Comparison of ENCODE assay signal across 9 cellular contexts in the genomic region with DNA sequence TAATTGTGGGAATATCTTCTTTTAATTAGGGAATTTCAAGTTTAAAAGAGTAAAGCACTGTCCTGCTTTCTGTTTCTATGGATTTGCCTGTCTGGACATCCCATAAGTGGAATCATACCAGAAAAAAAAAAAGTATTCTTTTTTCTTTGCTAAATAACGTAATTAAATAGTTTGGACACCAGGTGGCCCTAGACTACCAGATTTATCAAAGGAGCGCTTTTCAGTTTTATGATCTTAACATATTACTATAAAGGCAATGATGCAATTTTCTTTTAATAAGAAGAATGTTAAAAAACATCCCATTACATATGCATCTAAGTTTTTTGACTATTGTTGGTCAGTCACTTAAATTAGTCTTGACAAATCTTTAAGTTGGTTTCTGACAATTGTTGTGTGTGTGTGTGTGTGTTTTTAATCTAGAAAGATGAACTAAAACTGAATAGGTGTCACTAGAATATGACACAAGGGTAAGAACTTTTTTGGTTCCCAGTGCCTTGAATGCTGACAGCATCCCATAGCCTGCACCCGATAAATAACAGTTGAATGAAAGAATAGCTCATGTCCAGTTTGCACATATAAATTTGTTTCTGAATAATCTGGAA. TPM values are rescaled to one million over a fixed set of nuclear protein-coding genes. Genes with fewer than 3 reads are reported as not detected.
DNase-seq lines count a peak whose midpoint lies in the region; ATAC-seq and TF ChIP-seq lines count a peak whose summit lies in the region.
"Had no signal": no experiment of that assay in that cellular context is flagged by ENCODE, and none has a peak within 500 bp of the region (broad histone marks: within the 10 kb centered on the region; RNA-seq: fewer than 3 reads in every experiment).

No MANE protein-coding gene starts in this region.

- no peaks in the 10 kb centered on the region for H4K20me1 ChIP-seq in PC-9 (ENCODE audit: insufficient read depth)

- POLR2A ChIA-PET in PC-9 (lab: Charles Lee; ENCODE audit: unreplicated experiment): interaction anchor here (0.7 kb wide), 1 partner anchor 499 kb away, joined by 6 read pairs; no protein-coding TSS in a partner anchor

- H3K27ac ChIP-seq in PC-9: no peak overlapping the region
- H3K27ac ChIP-seq: epithelial cell of prostate had no signal

- peaks cover 73% of the 10 kb centered on the region for H3K27me3 ChIP-seq in PC-9 (ENCODE audit: insufficient read depth, low read depth)

- H3K9me3 ChIP-seq in PC-9 (ENCODE audit: insufficient read depth, low read depth): no peaks in the 10 kb centered on the region

- CTCF ChIA-PET in PC-9 (lab: Charles Lee): interaction anchor here (0.5 to 1.2 kb wide), 2 partner anchors 511 to 1009 kb away, joined by 5 to 7 read pairs; no protein-coding TSS in a partner anchor

- H2AFZ ChIP-seq in PC-9: no peak overlapping the region

- BruUV-seq in PC-9 (replicated peaks; lab: Mats Ljungman, UMichigan): no TSS peak

- no peak overlapping the region for H3K4me2 ChIP-seq in PC-9

- no peak overlapping the region for H3K4me3 Mint-ChIP-seq in CD14-positive monocyte
- no peak overlapping the region for H3K4me3 Mint-ChIP-seq in T-helper 2 cell treated with Interferon-gamma antibody and Interleukin-4, amounts not matched to agents 5 μg/mL and 100 μg/mL, for 36 hours

- peaks cover 1 to 5% (median 3%) of the 10 kb centered on the region in 3 donors for H3K27me3 Mint-ChIP-seq in CD14-positive monocyte (ENCODE audit: low read depth in 3 of 3)
- peaks cover 12% of the 10 kb centered on the region for H3K27me3 Mint-ChIP-seq in T-helper 2 cell treated with Interferon-gamma antibody and Interleukin-4, amounts not matched to agents 5 μg/mL and 100 μg/mL, for 36 hours (ENCODE audit: low read depth)

- H3K79me2 ChIP-seq in PC-9 (ENCODE audit: low read depth): no peaks in the 10 kb centered on the region

- no peak for ATAC-seq in GM21576 (IDR thresholded peaks at IDR 0.05; ENCODE audit: unreplicated experiment)

- intact Hi-C loops in CD14-positive monocyte (cut with micrococcal nuclease) (loop anchor here (2.0 to 5.0 kb wide), 2 partner anchors 511 kb away; no protein-coding TSS in a partner anchor), PC-9 (cut with micrococcal nuclease; ENCODE audit: unreplicated experiment) (loop anchor here (1.0 to 10.0 kb wide), 7 partner anchors 228 to 1841 kb away; no protein-coding TSS in a partner anchor)

- H3K9me2 ChIP-seq in PC-9 (ENCODE audit: insufficient read depth): no peaks in the 10 kb centered on the region

- H3K36me3 Mint-ChIP-seq in CD14-positive monocyte: no peaks in the 10 kb centered on the region
- no peaks in the 10 kb centered on the region for H3K36me3 Mint-ChIP-seq in T-helper 2 cell treated with Interferon-gamma antibody and Interleukin-4, amounts not matched to agents 5 μg/mL and 100 μg/mL, for 36 hours (ENCODE audit: low read depth)

- peaks cover 0 to 5% (median 0%) of the 10 kb centered on the region in 7 donors for H3K9me3 Mint-ChIP-seq in CD14-positive monocyte
- H3K9me3 Mint-ChIP-seq in T-helper 2 cell treated with Interferon-gamma antibody and Interleukin-4, amounts not matched to agents 5 μg/mL and 100 μg/mL, for 36 hours: no peaks in the 10 kb centered on the region

- peaks cover 17% of the 10 kb centered on the region for H3K4me1 Mint-ChIP-seq in CD14-positive monocyte
- H3K4me1 Mint-ChIP-seq in T-helper 2 cell treated with Interferon-gamma antibody and Interleukin-4, amounts not matched to agents 5 μg/mL and 100 μg/mL, for 36 hours (ENCODE audit: low read depth): no peaks in the 10 kb centered on the region

- no peaks in the 10 kb centered on the region for H3K4me1 ChIP-seq in PC-9 (replicated peaks; ENCODE audit: insufficient read depth)

- TF ChIP-seq CTCF in CD14-positive monocyte (IDR thresholded peaks at IDR 0.05) (peak; percentile 72), PC-9 (conservative IDR thresholded peaks at IDR 0.05) (peak; percentile 88), epithelial cell of esophagus (IDR thresholded peaks at IDR 0.05; ENCODE audit: insufficient read depth, low read depth, low read length, missing control alignments) (peak; percentile 38)

- H3F3A ChIP-seq in PC-9 (ENCODE audit: insufficient read depth, low read depth): no peaks in the 10 kb centered on the region

- H3K36me3 ChIP-seq in PC-9 (ENCODE audit: low read depth): no peaks in the 10 kb centered on the region

- H3K4me3 ChIP-seq in PC-9 (no peak overlapping the region), epithelial cell of esophagus (ENCODE audit: low read length) (no peak overlapping the region)

- DNase-seq in CD14-positive monocyte (ENCODE audit: low spot score) (no peak), HS-27A (ENCODE audit: low read depth) (peak; percentile 15), PC-9 (no peak), epithelial cell of esophagus (ENCODE audit: low read depth) (peak; percentile 53), pons (ENCODE audit: low spot score) (peak; percentile 69), iPS-NIHi7 (ENCODE audit: extremely low spot score) (no peak)
- DNase-seq in T-helper 2 cell treated with Interferon-gamma antibody and Interleukin-4, amounts not matched to agents 5 μg/mL and 100 μg/mL, for 36 hours (ENCODE audit: low spot score): no peak

- H3K27ac Mint-ChIP-seq in CD14-positive monocyte: no peak overlapping the region
- H3K27ac Mint-ChIP-seq in T-helper 2 cell treated with Interferon-gamma antibody and Interleukin-4, amounts not matched to agents 5 μg/mL and 100 μg/mL, for 36 hours: no peak overlapping the region

RNA-seq across cellular contexts. Expression of gene C5orf22, which starts 49.5 kb away (rescaled TPM):
- polyA plus RNA-seq in CD14-positive monocyte: 10 to 100 TPM; 19.9 to 20.2 TPM
- total RNA-seq in PC-9 (2021): 35.2 and 46.7 TPM in 2 replicates

RNA-seq across cellular contexts. Expression of gene DROSHA, which starts 49.7 kb away (rescaled TPM):
- polyA plus RNA-seq in CD14-positive monocyte: 1 to 10 TPM; 2.2 to 7.6 TPM
- 154 and 162 TPM in 2 replicates for total RNA-seq in PC-9 (2021)

RNA-seq across cellular contexts. Expression of gene PDZD2, which starts 57.3 kb away (rescaled TPM):
- under 1 TPM in 1 of 2 donors, not detected in 1; 0.10 TPM for polyA plus RNA-seq in CD14-positive monocyte
- not detected in 2 replicates for total RNA-seq in PC-9 (2021)

Comparison
In these comparisons a context has a peak if more than half of its experiments do, and no peak if none do; other contexts are left out.
1. DNase-seq: peak in HS-27A (single experiment), epithelial cell of esophagus (single experiment) and pons (single experiment); none in CD14-positive monocyte (single experiment), PC-9 (0 of 2), iPS-NIHi7 (single experiment) and T-helper 2 cell treated with Interferon-gamma antibody and Interleukin-4, amounts not matched to agents 5 μg/mL and 100 μg/mL, for 36 hours (single experiment).
2. CTCF ChIP-seq: peak in every context shown above with its lines; median percentile 88 in PC-9; 72 in CD14-positive monocyte; 38 in epithelial cell of esophagus.